ENCODE assay signal across 8 cellular contexts in genomic region chr1:23555225-23555801, GRCh38. TPM values are rescaled to one million over a fixed set of nuclear protein-coding genes. Genes with fewer than 3 reads are reported as not detected.
DNase-seq lines count a peak whose midpoint lies in the region; ATAC-seq and TF ChIP-seq lines count a peak whose summit lies in the region.

No MANE protein-coding gene starts in this region.

- CTCF ChIA-PET in AG04450 (lab: Charles Lee): interaction anchor here (1.0 to 5.2 kb wide), 9 partner anchors 9 to 82 kb away, joined by 3 to 51 read pairs (median 5); no protein-coding TSS in a partner anchor
- CTCF ChIA-PET in activated CD4-positive, alpha-beta memory T cell treated with anti-CD3 and anti-CD28 coated beads, Interleukin-2, amount 10 ng/mL, durations not matched to agents 7 days and 5 days (lab: Charles Lee): interaction anchor here (0.6 to 18.2 kb wide), 19 partner anchors 10 to 187 kb away, joined by 3 to 545 read pairs (median 4); partner anchors contain the start of gene E2F2

- H3K9ac ChIP-seq in H9 (ENCODE audit: extremely low read depth, insufficient read length, low read length) (peak overlapping the region; percentile 64), smooth muscle cell (ENCODE audit: low read depth) (peak overlapping the region; percentile 45)

- no peak overlapping the region for H4K91ac ChIP-seq in H9 (ENCODE audit: insufficient read length, low read depth, low read length)

- no peaks in the 10 kb centered on the region for H3K36me3 ChIP-seq in smooth muscle cell (ENCODE audit: low read depth)

- no peaks in the 10 kb centered on the region for H4K20me1 ChIP-seq in H9 (ENCODE audit: control insufficient read depth, insufficient read depth, insufficient read length)
- H4K20me1 ChIP-seq in smooth muscle cell (ENCODE audit: low read depth): peaks cover 35% of the 10 kb centered on the region

- H2BK20ac ChIP-seq in H9 (ENCODE audit: low read depth, low read length, poor library complexity, severe bottlenecking): no peak overlapping the region

- H3K27ac Mint-ChIP-seq in H9: peak overlapping the region; percentile 94 to 99 (median 97)
- peak overlapping the region; percentile 42 for H3K27ac Mint-ChIP-seq in activated CD4-positive, alpha-beta memory T cell treated with anti-CD3 and anti-CD28 coated beads, Interleukin-2, amount 10 ng/mL, durations not matched to agents 7 days and 5 days

- no peak overlapping the region for H3T11ph ChIP-seq in H9 (ENCODE audit: low read length)

- TF ChIP-seq CTCF in AG04450 (IDR thresholded peaks at IDR 0.05; ENCODE audit: low read depth, low read length) (no peak), H9 (conservative IDR thresholded peaks at IDR 0.05) (no peak; the same call in 2 of the 3 replicates), smooth muscle cell (IDR thresholded peaks at IDR 0.05; ENCODE audit: borderline replicate concordance, insufficient read depth, poor library complexity, severe bottlenecking) (no peak)

- no peak overlapping the region for H2BK120ac ChIP-seq in H9 (ENCODE audit: low read depth, low read length, poor library complexity, severe bottlenecking)

- H3K4me2 ChIP-seq in H9 (ENCODE audit: insufficient read depth, insufficient read length, low read length) (peak overlapping the region; percentile 49), smooth muscle cell (peak overlapping the region; percentile 98)

- H3K79me2 ChIP-seq in H9 (ENCODE audit: insufficient read depth, low read length) (peaks cover 7% of the 10 kb centered on the region; the same call in 1 of the 2 replicates), smooth muscle cell (ENCODE audit: low read depth) (peaks cover 24% of the 10 kb centered on the region)

- H3K4me1 ChIP-seq in H9 (ENCODE audit: insufficient read depth, low read length) (peaks cover 4% of the 10 kb centered on the region; the same call in 1 of the 2 replicates), right cardiac atrium (ENCODE audit: control insufficient read depth, insufficient read depth, low read length) (no peaks in the 10 kb centered on the region), smooth muscle cell (ENCODE audit: low read depth) (peaks cover 53% of the 10 kb centered on the region)

- H2AFZ ChIP-seq in H9 (ENCODE audit: low read length) (no peak overlapping the region), smooth muscle cell (ENCODE audit: low read depth) (no peak overlapping the region)

- H3K23ac ChIP-seq in H9 (ENCODE audit: insufficient read length, low read depth, low read length): no peak overlapping the region

- no peaks in the 10 kb centered on the region for H3K27me3 ChIP-seq in AG04450 (ENCODE audit: control insufficient read depth, insufficient read depth, low read length)
- H3K27me3 ChIP-seq in H9 (ENCODE audit: insufficient read depth, low read length): no peaks in the 10 kb centered on the region
- no peaks in the 10 kb centered on the region for H3K27me3 ChIP-seq in right cardiac atrium (ENCODE audit: control insufficient read depth, insufficient read depth)
- no peaks in the 10 kb centered on the region for H3K27me3 ChIP-seq in smooth muscle cell (ENCODE audit: low read depth)

- no peaks in the 10 kb centered on the region; a peak in 1 of 5 replicates for H3K9me3 Mint-ChIP-seq in H9
- H3K9me3 Mint-ChIP-seq in activated CD4-positive, alpha-beta memory T cell treated with anti-CD3 and anti-CD28 coated beads, Interleukin-2, amount 10 ng/mL, durations not matched to agents 7 days and 5 days: no peaks in the 10 kb centered on the region

- no peak overlapping the region; the same call in 1 of the 2 replicates for H3K4ac ChIP-seq in H9 (ENCODE audit: low read depth, low read length)

- no CpG with 5 or more reads among the region's 18 CpGs for WGBS in H9 (ENCODE audit: extremely low coverage, insufficient read length, low lambda C conversion rate)
- WGBS in right cardiac atrium: 11% methylated on average over 18 of the region's 18 CpGs
- WGBS in smooth muscle cell (ENCODE audit: low lambda C conversion rate): 4% methylated on average over 18 of the region's 18 CpGs

- no peak overlapping the region for H4K8ac ChIP-seq in H9 (replicated peaks; ENCODE audit: insufficient read length, low read depth, low read length)

- H3K4me1 Mint-ChIP-seq in H9: peaks cover 63 to 72% of the 10 kb centered on the region in 2 experiments
- peaks cover 57% of the 10 kb centered on the region for H3K4me1 Mint-ChIP-seq in activated CD4-positive, alpha-beta memory T cell treated with anti-CD3 and anti-CD28 coated beads, Interleukin-2, amount 10 ng/mL, durations not matched to agents 7 days and 5 days

- H3K27me3 Mint-ChIP-seq in H9 (ENCODE audit: low read depth): peaks cover 39% of the 10 kb centered on the region
- peaks cover 29% of the 10 kb centered on the region for H3K27me3 Mint-ChIP-seq in activated CD4-positive, alpha-beta memory T cell treated with anti-CD3 and anti-CD28 coated beads, Interleukin-2, amount 10 ng/mL, durations not matched to agents 7 days and 5 days

- DNase-seq in AG04450 (ENCODE audit: low read depth, low spot score): no peak
- DNase-seq in H9: peak; percentile 57
- DNase-seq in activated CD4-positive, alpha-beta memory T cell treated with anti-CD3 and anti-CD28 coated beads, Interleukin-2, amount 10 ng/mL, durations not matched to agents 7 days and 5 days: no peak
- peak; percentile 58 to 87 (median 84) for DNase-seq in right cardiac atrium
- no peak for DNase-seq in smooth muscle cell (lab: John Stamatoyannopoulos, UW; ENCODE audit: unreplicated experiment)
- no peak for DNase-seq in GM19240 (ENCODE audit: insufficient read length, low spot score)
- no peak for DNase-seq in Ammon's horn (ENCODE audit: low spot score)

- H2BK5ac ChIP-seq in H9 (ENCODE audit: insufficient read length, low read length): no peak overlapping the region

- no peak overlapping the region for H3K56ac ChIP-seq in H9 (ENCODE audit: insufficient read length, low read depth, low read length)

- no peak overlapping the region for H3K18ac ChIP-seq in H9 (ENCODE audit: insufficient read length, low read depth, low read length)

- H3K27ac ChIP-seq in AG04450 (ENCODE audit: low read depth, low read length) (peak overlapping the region; percentile 75), H9 (ENCODE audit: insufficient read length, low read depth, low read length) (peak overlapping the region; percentile 54), right cardiac atrium (ENCODE audit: low read length) (peak overlapping the region; percentile 99), smooth muscle cell (ENCODE audit: low read depth) (peak overlapping the region; percentile 99)

- no peak overlapping the region for H2BK15ac ChIP-seq in H9 (ENCODE audit: low read depth, low read length)

- ATAC-seq in right cardiac atrium: peak; percentile 0 to 1
- no peak for ATAC-seq in GM18867 (IDR thresholded peaks at IDR 0.05; ENCODE audit: unreplicated experiment)

- peaks cover 29% of the 10 kb centered on the region for H3K23me2 ChIP-seq in H9 (ENCODE audit: insufficient read length, low read depth, low read length, poor library complexity, severe bottlenecking)

- H2BK12ac ChIP-seq in H9 (ENCODE audit: insufficient read length, low read depth, low read length): no peak overlapping the region

- no peaks in the 10 kb centered on the region; the same call in 1 of the 2 replicates for H3K9me3 ChIP-seq in AG04450 (ENCODE audit: control insufficient read depth, insufficient read depth, low read length)
- H3K9me3 ChIP-seq in H9 (ENCODE audit: control insufficient read depth, low read depth, low read length): no peaks in the 10 kb centered on the region
- H3K9me3 ChIP-seq in right cardiac atrium (ENCODE audit: control insufficient read depth, low read length): no peaks in the 10 kb centered on the region
- no peaks in the 10 kb centered on the region for H3K9me3 ChIP-seq in smooth muscle cell (replicated peaks; ENCODE audit: low read depth)

- intact Hi-C loops in right cardiac atrium (cut with DNase I): no loop called here

- H3K14ac ChIP-seq in H9 (ENCODE audit: insufficient read depth, low read length): 0 out of 2 replicates have a peak overlapping the region, but pooled peaks have one; percentile 31

- no peak overlapping the region for H2AK5ac ChIP-seq in H9 (ENCODE audit: insufficient read length, low read length)

- H3K36me3 Mint-ChIP-seq in H9 (ENCODE audit: insufficient read depth in 1 of 3, low read depth in 3 of 3): peaks cover 11 to 20% (median 13%) of the 10 kb centered on the region in 3 experiments; a peak in 6 of 7 replicates
- peaks cover 6% of the 10 kb centered on the region for H3K36me3 Mint-ChIP-seq in activated CD4-positive, alpha-beta memory T cell treated with anti-CD3 and anti-CD28 coated beads, Interleukin-2, amount 10 ng/mL, durations not matched to agents 7 days and 5 days (ENCODE audit: low read depth)

- H3F3A ChIP-seq in smooth muscle cell (ENCODE audit: low read depth): peaks cover 36% of the 10 kb centered on the region

- H4K5ac ChIP-seq in H9 (ENCODE audit: insufficient read length, low read depth, low read length): no peak overlapping the region

- H3K4me3 Mint-ChIP-seq in H9: peak overlapping the region; percentile 86 to 91
- H3K4me3 Mint-ChIP-seq in activated CD4-positive, alpha-beta memory T cell treated with anti-CD3 and anti-CD28 coated beads, Interleukin-2, amount 10 ng/mL, durations not matched to agents 7 days and 5 days: peak overlapping the region; percentile 70

- H3K79me1 ChIP-seq in H9 (ENCODE audit: insufficient read depth, low read depth, low read length, poor library complexity, severe bottlenecking): no peaks in the 10 kb centered on the region

- peak overlapping the region; percentile 59 for H3K4me3 ChIP-seq in AG04450 (ENCODE audit: low read depth, low read length)
- peak overlapping the region; percentile 89 for H3K4me3 ChIP-seq in right cardiac atrium (ENCODE audit: low read length)
- H3K4me3 ChIP-seq in smooth muscle cell: peak overlapping the region; percentile 89

- POLR2A ChIA-PET in AG04450 (lab: Yijun Ruan, JAX): interaction anchor here (0.5 to 2.6 kb wide), 10 partner anchors 22 to 282 kb away, joined by 3 to 13 read pairs (median 6); partner anchors contain the start of genes E2F2, HNRNPR and RPL11
- POLR2A ChIA-PET in activated CD4-positive, alpha-beta memory T cell treated with anti-CD3 and anti-CD28 coated beads, Interleukin-2, amount 10 ng/mL, durations not matched to agents 7 days and 5 days (lab: Charles Lee): interaction anchor here (0.6 to 8.5 kb wide), 19 partner anchors 8 to 211 kb away, joined by 3 to 63 read pairs (median 5); partner anchors contain the start of genes E2F2, ELOA, HNRNPR and RPL11

RNA-seq across cellular contexts. Expression of gene ID3, which starts 4.0 kb away (rescaled TPM):
- polyA plus RNA-seq in AG04450 (2011; rRNA removed) (15.3 and 25.0 TPM in 2 replicates), right cardiac atrium (208 TPM), smooth muscle cell (929 and 1,018 TPM in 2 replicates)
- 27.0 and 45.8 TPM in 2 replicates for polyA minus RNA-seq in AG04450 (2011; rRNA and poly(A)+ RNA removed)
- total RNA-seq in H9 (2021) (113 and 119 TPM in 2 replicates), right cardiac atrium (100 to 1,000 TPM; 162 to 225 (median 179) TPM), smooth muscle cell (629 and 752 TPM in 2 replicates)
- 10 to 100 TPM; 14.7 to 14.8 TPM for total RNA-seq in activated CD4-positive, alpha-beta memory T cell treated with anti-CD3 and anti-CD28 coated beads, Interleukin-2, amount 10 ng/mL, durations not matched to agents 7 days and 5 days

RNA-seq across cellular contexts. Expression of gene E2F2, which starts 24.3 kb away (rescaled TPM):
- polyA plus RNA-seq in AG04450 (2011; rRNA removed) (0.05 and 0.06 TPM in 2 replicates), right cardiac atrium (0.05 TPM), smooth muscle cell (1.4 and 2.1 TPM in 2 replicates)
- polyA minus RNA-seq in AG04450 (2011; rRNA and poly(A)+ RNA removed): 0.26 and 0.46 TPM in 2 replicates
- total RNA-seq in H9 (2021) (5.1 TPM in 2 replicates), right cardiac atrium (under 1 TPM in 3 of 4 donors, not detected in 1; 0.06 to 0.82 (median 0.40) TPM), smooth muscle cell (0.63 and 1.2 TPM in 2 replicates)
- 10 to 100 TPM; 93.4 to 98.9 TPM for total RNA-seq in activated CD4-positive, alpha-beta memory T cell treated with anti-CD3 and anti-CD28 coated beads, Interleukin-2, amount 10 ng/mL, durations not matched to agents 7 days and 5 days

Comparison
In these comparisons a context has a peak if more than half of its experiments do, and no peak if none do; other contexts are left out.
1. DNase-seq: peak in H9 (single experiment) and right cardiac atrium (3 of 3); none in AG04450 (single experiment), activated CD4-positive, alpha-beta memory T cell treated with anti-CD3 and anti-CD28 coated beads, Interleukin-2, amount 10 ng/mL, durations not matched to agents 7 days and 5 days (single experiment), smooth muscle cell (single experiment), GM19240 (single experiment) and Ammon's horn (single experiment).
2. RNA of gene E2F2, which starts 24.3 kb away (total RNA-seq): 93.4 to 98.9 TPM in activated CD4-positive, alpha-beta memory T cell treated with anti-CD3 and anti-CD28 coated beads, Interleukin-2, amount 10 ng/mL, durations not matched to agents 7 days and 5 days; 5.1 TPM in H9, 0.63 to 1.2 TPM in smooth muscle cell and 0.06 to 0.82 TPM in right cardiac atrium; every median in the first group is over 10 times any median in the second.
3. Peak in every context shown above with its lines, with median percentiles within 50 percentile points of each other: H3K27ac ChIP-seq and H3K4me3 ChIP-seq.